Comparison of ENCODE assay signal across 28 cellular contexts in genomic region chr22:23235425-23235824, GRCh38. TPM values are rescaled to one million over a fixed set of nuclear protein-coding genes. Genes with fewer than 3 reads are reported as not detected.
DNase-seq lines count a peak whose midpoint lies in the region; ATAC-seq and TF ChIP-seq lines count a peak whose summit lies in the region.
"Had no signal": no experiment of that assay in that cellular context is flagged by ENCODE, and none has a peak within 500 bp of the region (broad histone marks: within the 10 kb centered on the region; RNA-seq: fewer than 3 reads in every experiment).

No MANE protein-coding gene starts in this region.

- peaks cover 69% of the 10 kb centered on the region for H3K4me1 Mint-ChIP-seq in activated CD8-positive, alpha-beta T cell treated with anti-CD3 and anti-CD28 coated beads for 36 hours (ENCODE audit: low read depth)
- peaks cover 14% of the 10 kb centered on the region for H3K4me1 Mint-ChIP-seq in activated CD8-positive, alpha-beta T cell treated with anti-CD3 and anti-CD28 coated beads, Interleukin-2, amount 10 ng/mL, durations not matched to agents 7 days and 5 days (ENCODE audit: low read depth)
- peaks cover 36 to 89% (median 52%) of the 10 kb centered on the region in 4 donors for H3K4me1 Mint-ChIP-seq in CD4-positive, alpha-beta memory T cell
- H3K4me1 Mint-ChIP-seq in T-helper 17 cell (peaks cover 46% of the 10 kb centered on the region), glutamatergic neuron (ENCODE audit: low read depth, unreplicated experiment) (peaks cover 68% of the 10 kb centered on the region)

- no peaks in the 10 kb centered on the region for H3K9me3 ChIP-seq in CD4-positive, alpha-beta memory T cell (ENCODE audit: control insufficient read depth in 1 of 2, low read length in 2 of 2)
- no peaks in the 10 kb centered on the region for H3K9me3 ChIP-seq in T-helper 17 cell (ENCODE audit: control insufficient read depth, low read length, poor library complexity, severe bottlenecking)
- H3K9me3 ChIP-seq: gastroesophageal sphincter, left ventricle myocardium inferior, ovary, SJCRH30 had no signal

- intact Hi-C loops in activated CD8-positive, alpha-beta T cell treated with anti-CD3 and anti-CD28 coated beads for 36 hours (cut with micrococcal nuclease), result loop anchor here (5.0 kb wide), 1 partner anchor 53 kb away; the partner anchor contains the start of gene BCR
- intact Hi-C loops in CD4-positive, alpha-beta memory T cell (cut with micrococcal nuclease), result no loop called here

- peaks cover 52% of the 10 kb centered on the region for H3K4me1 ChIP-seq in CD4-positive, alpha-beta memory T cell (ENCODE audit: insufficient read depth, low read length)

- H3K9me3 Mint-ChIP-seq in activated CD8-positive, alpha-beta T cell treated with anti-CD3 and anti-CD28 coated beads for 36 hours, result no peaks in the 10 kb centered on the region
- H3K9me3 Mint-ChIP-seq in activated CD8-positive, alpha-beta T cell treated with anti-CD3 and anti-CD28 coated beads, Interleukin-2, amount 10 ng/mL, durations not matched to agents 7 days and 5 days (ENCODE audit: insufficient read depth), result no peaks in the 10 kb centered on the region
- peaks cover 0 to 3% (median 0%) of the 10 kb centered on the region in 8 donors for H3K9me3 Mint-ChIP-seq in CD4-positive, alpha-beta memory T cell
- H3K9me3 Mint-ChIP-seq in glutamatergic neuron (ENCODE audit: unreplicated experiment), result peaks cover 35% of the 10 kb centered on the region
- H3K9me3 Mint-ChIP-seq: activated T-cell treated with anti-CD3 and anti-CD28 coated beads, Interleukin-2, amount 50 U/mL, for 72 hours; type B pancreatic cell had no signal

- H3K36me3 ChIP-seq in CD4-positive, alpha-beta memory T cell (ENCODE audit: insufficient read depth, low read length), result no peaks in the 10 kb centered on the region
- H3K36me3 ChIP-seq: gastroesophageal sphincter, left ventricle myocardium inferior, ovary had no signal

- peaks cover 30% of the 10 kb centered on the region for H3K36me3 Mint-ChIP-seq in activated CD8-positive, alpha-beta T cell treated with anti-CD3 and anti-CD28 coated beads for 36 hours (ENCODE audit: low read depth)
- H3K36me3 Mint-ChIP-seq in activated CD8-positive, alpha-beta T cell treated with anti-CD3 and anti-CD28 coated beads, Interleukin-2, amount 10 ng/mL, durations not matched to agents 7 days and 5 days (ENCODE audit: low read depth), result peaks cover 9% of the 10 kb centered on the region
- peaks cover 5 to 11% of the 10 kb centered on the region in 2 donors for H3K36me3 Mint-ChIP-seq in CD4-positive, alpha-beta memory T cell
- H3K36me3 Mint-ChIP-seq in T-helper 17 cell (ENCODE audit: low read depth), result no peaks in the 10 kb centered on the region
- no peaks in the 10 kb centered on the region for H3K36me3 Mint-ChIP-seq in glutamatergic neuron (ENCODE audit: unreplicated experiment)

- ATAC-seq in activated CD8-positive, alpha-beta T cell treated with anti-CD3 and anti-CD28 coated beads for 36 hours, result no peak
- no peak for ATAC-seq in activated CD8-positive, alpha-beta T cell treated with anti-CD3 and anti-CD28 coated beads, Interleukin-2, amount 10 ng/mL, durations not matched to agents 7 days and 5 days
- ATAC-seq in T-helper 17 cell, result no peak
- ATAC-seq in GM18907 (IDR thresholded peaks at IDR 0.05; ENCODE audit: unreplicated experiment), result no peak
- ATAC-seq in GM18909 (IDR thresholded peaks at IDR 0.05; ENCODE audit: poor library complexity, unreplicated experiment), result no peak
- ATAC-seq: activated CD4-positive, CD25-positive, alpha-beta regulatory T cell treated with anti-CD3 and anti-CD28 coated beads, Interleukin-2, amount 50 U/mL, for 24 hours; activated T-cell treated with anti-CD3 and anti-CD28 coated beads, Interleukin-2, amount 50 U/mL, for 72 hours; gastroesophageal sphincter had no signal

- POLR2A ChIA-PET in activated CD8-positive, alpha-beta T cell treated with anti-CD3 and anti-CD28 coated beads for 36 hours (lab: Charles Lee), result interaction anchor here (1.1 to 1.2 kb wide), 2 partner anchors 9 to 16 kb away, joined by 3 to 4 read pairs; no protein-coding TSS in a partner anchor
- POLR2A ChIA-PET in activated CD8-positive, alpha-beta T cell treated with anti-CD3 and anti-CD28 coated beads, Interleukin-2, amount 10 ng/mL, durations not matched to agents 7 days and 5 days (lab: Charles Lee), result no interaction called here
- POLR2A ChIA-PET in CD4-positive, alpha-beta memory T cell (lab: Charles Lee; ENCODE audit: partially characterized antibody), result interaction anchor here (2.1 kb wide), 1 partner anchor 9 kb away, joined by 9 read pairs; no protein-coding TSS in a partner anchor

- no peak for DNase-seq in activated CD8-positive, alpha-beta T cell treated with anti-CD3 and anti-CD28 coated beads for 36 hours
- no peak for DNase-seq in activated CD8-positive, alpha-beta T cell treated with anti-CD3 and anti-CD28 coated beads, Interleukin-2, amount 10 ng/mL, durations not matched to agents 7 days and 5 days
- no peak for DNase-seq in CD4-positive, alpha-beta memory T cell
- DNase-seq in T-helper 17 cell, result no peak
- no peak for DNase-seq in glutamatergic neuron
- no peak for DNase-seq in NCI-H1417 (lab: John Stamatoyannopoulos, UW)
- DNase-seq: activated naive CD8-positive, alpha-beta T cell treated with anti-CD3 and anti-CD28 coated beads, Interleukin-2, amount 10 ng/mL, durations not matched to agents 7 days and 5 days; activated T-cell treated with anti-CD3 and anti-CD28 coated beads, Interleukin-2, amount 50 U/mL, for 72 hours; dermis blood vessel endothelial cell; H9; KBM-7; left ventricle myocardium inferior; MM.1S; naive B cell; NCI-H1417 treated with DMSO at 0.1 percent for 48 hours; NCI-H2081 treated with DMSO at 0.1 percent for 48 hours; NCI-H748 treated with DMSO at 0.1 percent for 48 hours; retina; SJCRH30; small intestine; stimulated activated CD4-positive, alpha-beta T cell treated with anti-CD3 and anti-CD28 coated beads, Interleukin-2, amount 100 ng/mL, for 24 hours; T-helper 1 cell had no signal

- CTCF ChIA-PET in activated CD8-positive, alpha-beta T cell treated with anti-CD3 and anti-CD28 coated beads for 36 hours (lab: Charles Lee), result interaction anchor here (0.7 to 1.3 kb wide), 2 partner anchors 40 to 449 kb away, joined by 3 read pairs; no protein-coding TSS in a partner anchor
- CTCF ChIA-PET in activated CD8-positive, alpha-beta T cell treated with anti-CD3 and anti-CD28 coated beads, Interleukin-2, amount 10 ng/mL, durations not matched to agents 7 days and 5 days (lab: Charles Lee), result no interaction called here
- CTCF ChIA-PET in CD4-positive, alpha-beta memory T cell (lab: Charles Lee; ENCODE audit: partially characterized antibody), result interaction anchor here (0.6 kb wide), 1 partner anchor 57 kb away, joined by 3 read pairs; no protein-coding TSS in a partner anchor

- no peak for TF ChIP-seq CTCF in activated CD8-positive, alpha-beta T cell treated with anti-CD3 and anti-CD28 coated beads for 36 hours (IDR thresholded peaks at IDR 0.05)
- TF ChIP-seq CTCF in glutamatergic neuron (IDR thresholded peaks at IDR 0.05; ENCODE audit: partially characterized antibody, unreplicated experiment), result no peak

- no peak overlapping the region for H3K4me3 ChIP-seq in CD4-positive, alpha-beta memory T cell (ENCODE audit: low read length in 2 of 2)
- H3K4me3 ChIP-seq: gastroesophageal sphincter, left ventricle myocardium inferior, ovary, SJCRH30 had no signal

- no peak overlapping the region for H3K27ac ChIP-seq in CD4-positive, alpha-beta memory T cell (ENCODE audit: low read depth, low read length)
- H3K27ac ChIP-seq: left ventricle myocardium inferior, ovary had no signal

- no peaks in the 10 kb centered on the region for H3K27me3 ChIP-seq in CD4-positive, alpha-beta memory T cell (ENCODE audit: insufficient read depth, low read length)
- H3K27me3 ChIP-seq: gastroesophageal sphincter, ovary, SJCRH30 had no signal

- peak overlapping the region; percentile 54 for H3K27ac Mint-ChIP-seq in activated CD8-positive, alpha-beta T cell treated with anti-CD3 and anti-CD28 coated beads for 36 hours
- no peak overlapping the region for H3K27ac Mint-ChIP-seq in activated CD8-positive, alpha-beta T cell treated with anti-CD3 and anti-CD28 coated beads, Interleukin-2, amount 10 ng/mL, durations not matched to agents 7 days and 5 days
- peak overlapping the region; percentile 15 to 89 (median 63) for H3K27ac Mint-ChIP-seq in CD4-positive, alpha-beta memory T cell
- H3K27ac Mint-ChIP-seq in T-helper 17 cell, result peak overlapping the region; percentile 100
- H3K27ac Mint-ChIP-seq in glutamatergic neuron (ENCODE audit: unreplicated experiment), result peak overlapping the region; percentile 33
- H3K27ac Mint-ChIP-seq: activated naive CD8-positive, alpha-beta T cell treated with anti-CD3 and anti-CD28 coated beads, Interleukin-2, amount 10 ng/mL, durations not matched to agents 7 days and 5 days; activated T-cell treated with anti-CD3 and anti-CD28 coated beads, Interleukin-2, amount 50 U/mL, for 72 hours; type B pancreatic cell had no signal

- H3K4me3 Mint-ChIP-seq in activated CD8-positive, alpha-beta T cell treated with anti-CD3 and anti-CD28 coated beads for 36 hours, result no peak overlapping the region
- H3K4me3 Mint-ChIP-seq in activated CD8-positive, alpha-beta T cell treated with anti-CD3 and anti-CD28 coated beads, Interleukin-2, amount 10 ng/mL, durations not matched to agents 7 days and 5 days, result no peak overlapping the region
- H3K4me3 Mint-ChIP-seq in CD4-positive, alpha-beta memory T cell, result peak overlapping the region in 1 of 8 donors; percentile 47
- H3K4me3 Mint-ChIP-seq in T-helper 17 cell (no peak overlapping the region), glutamatergic neuron (ENCODE audit: unreplicated experiment) (peak overlapping the region; percentile 60)
- H3K4me3 Mint-ChIP-seq: activated naive CD8-positive, alpha-beta T cell treated with anti-CD3 and anti-CD28 coated beads, Interleukin-2, amount 10 ng/mL, durations not matched to agents 7 days and 5 days; activated T-cell treated with anti-CD3 and anti-CD28 coated beads, Interleukin-2, amount 50 U/mL, for 72 hours; H9; type B pancreatic cell had no signal

- no peaks in the 10 kb centered on the region for H3K27me3 Mint-ChIP-seq in activated CD8-positive, alpha-beta T cell treated with anti-CD3 and anti-CD28 coated beads for 36 hours
- no peaks in the 10 kb centered on the region for H3K27me3 Mint-ChIP-seq in activated CD8-positive, alpha-beta T cell treated with anti-CD3 and anti-CD28 coated beads, Interleukin-2, amount 10 ng/mL, durations not matched to agents 7 days and 5 days (ENCODE audit: low read depth)
- no peaks in the 10 kb centered on the region for H3K27me3 Mint-ChIP-seq in CD4-positive, alpha-beta memory T cell
- H3K27me3 Mint-ChIP-seq in T-helper 17 cell (no peaks in the 10 kb centered on the region), glutamatergic neuron (ENCODE audit: unreplicated experiment) (peaks cover 41% of the 10 kb centered on the region)
- H3K27me3 Mint-ChIP-seq: activated naive CD8-positive, alpha-beta T cell treated with anti-CD3 and anti-CD28 coated beads, Interleukin-2, amount 10 ng/mL, durations not matched to agents 7 days and 5 days; naive B cell; type B pancreatic cell had no signal

RNA-seq across cellular contexts. Expression of gene BCR, which starts 55.1 kb away (rescaled TPM):
- total RNA-seq in activated CD8-positive, alpha-beta T cell treated with anti-CD3 and anti-CD28 coated beads for 36 hours, result 10 to 100 TPM; 30.4 to 32.0 TPM
- 10 to 100 TPM; 31.1 to 31.9 TPM for total RNA-seq in activated CD8-positive, alpha-beta T cell treated with anti-CD3 and anti-CD28 coated beads, Interleukin-2, amount 10 ng/mL, durations not matched to agents 7 days and 5 days
- 10 to 100 TPM; 75.3 to 75.6 TPM for total RNA-seq in CD4-positive, alpha-beta memory T cell
- 10 to 100 TPM in 1 of 2 donors, 1 to 10 TPM in 1; 3.3 to 27.0 TPM for polyA plus RNA-seq in CD4-positive, alpha-beta memory T cell
- 10 to 100 TPM; 91.8 to 93.2 TPM for total RNA-seq in T-helper 17 cell
- total RNA-seq in glutamatergic neuron (ENCODE audit: unreplicated experiment), result 268 TPM
